16 cellular contexts compared by ENCODE assay signal in the genomic region with DNA sequence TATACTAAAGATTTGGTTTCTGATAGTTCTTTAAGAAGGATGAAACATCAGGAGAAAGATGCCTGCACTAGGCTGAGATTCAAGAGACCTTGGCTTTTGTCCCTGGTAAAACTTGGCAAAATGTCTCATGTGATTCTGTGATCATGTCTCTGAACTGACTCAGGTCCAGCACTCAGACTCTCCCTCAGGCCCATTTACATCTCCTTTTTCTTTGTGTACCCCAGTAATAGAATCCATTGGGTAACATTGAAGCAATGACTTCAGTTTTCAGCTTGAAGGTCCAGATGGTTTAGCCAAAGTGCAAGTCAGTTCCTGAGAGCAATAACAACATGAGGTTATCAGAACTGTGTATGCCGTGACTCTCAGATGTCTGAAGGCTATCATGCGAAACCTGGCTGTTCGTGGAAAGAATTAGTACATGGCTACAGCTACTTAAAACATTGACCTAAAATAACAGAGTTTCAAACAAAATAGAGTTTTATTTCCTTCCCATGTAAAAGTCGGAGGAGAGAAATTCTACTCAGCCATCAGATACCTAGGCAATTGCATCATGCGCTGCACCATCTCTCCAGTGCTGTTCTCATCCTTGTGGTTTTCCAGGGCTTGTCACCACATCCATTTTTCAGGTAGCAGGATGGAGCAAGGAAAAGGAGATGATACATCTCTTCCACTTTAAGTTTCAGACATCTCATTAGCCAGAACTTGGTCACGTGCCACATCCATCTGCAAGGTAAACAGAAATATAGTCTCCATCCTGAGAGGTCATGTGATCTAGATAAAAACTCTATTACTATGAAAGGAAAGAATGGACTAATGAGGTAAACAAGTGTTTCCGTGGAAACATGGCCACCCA.
DNase-seq lines count a peak whose midpoint lies in the region; ATAC-seq and TF ChIP-seq lines count a peak whose summit lies in the region.
"Had no signal": no experiment of that assay in that cellular context is flagged by ENCODE, and none has a peak within 500 bp of the region (broad histone marks: within the 10 kb centered on the region; RNA-seq: fewer than 3 reads in every experiment).

No MANE protein-coding gene starts in this region.

- peak overlapping the region; percentile 64 for H3K27ac Mint-ChIP-seq in HFFc6
- H3K27ac Mint-ChIP-seq: B cell, endodermal cell had no signal

- no peaks in the 10 kb centered on the region for H3K36me3 ChIP-seq in ACC112 (ENCODE audit: insufficient read depth, low read length)
- H3K36me3 ChIP-seq: lower lobe of right lung had no signal

- H3K4me1 ChIP-seq in ACC112 (ENCODE audit: control insufficient read depth, insufficient read depth, low read length, unreplicated experiment): peaks cover 13% of the 10 kb centered on the region
- H3K4me1 ChIP-seq: lower lobe of right lung had no signal

- TF ChIP-seq CTCF in HFFc6 (IDR thresholded peaks at IDR 0.05) (no peak), fibroblast of pulmonary artery (IDR thresholded peaks at IDR 0.05; ENCODE audit: low read length, missing control alignments) (no peak)

- ATAC-seq in GM18868 (IDR thresholded peaks at IDR 0.05; ENCODE audit: unreplicated experiment): no peak
- ATAC-seq in GM21723 (IDR thresholded peaks at IDR 0.05; ENCODE audit: unreplicated experiment): no peak
- ATAC-seq: activated T-cell treated with anti-CD3 and anti-CD28 coated beads, Interleukin-2, amount 50 U/mL, for 4 hours; lower lobe of right lung had no signal

- H3K79me2 ChIP-seq in ACC112 (ENCODE audit: control insufficient read depth, insufficient read depth, low read length, unreplicated experiment): no peaks in the 10 kb centered on the region

- DNase-seq in HFFc6 (peak; percentile 53), NCI-H748 treated with DMSO at 0.1 percent for 48 hours (lab: John Stamatoyannopoulos, UW) (peak; percentile 85), fibroblast of pulmonary artery (ENCODE audit: low read depth) (peak; percentile 46), activated T-cell treated with anti-CD3 and anti-CD28 coated beads for 4 hours (no peak), KG1 (lab: John Stamatoyannopoulos, UW) (no peak)
- DNase-seq: activated CD4-positive, alpha-beta T cell treated with anti-CD3 and anti-CD28 coated beads for 1 hour; activated T-cell treated with anti-CD3 and anti-CD28 coated beads, Interleukin-2, amount 50 U/mL, for 4 hours; amniotic stem cell; endodermal cell; GF-D8; lower lobe of right lung; occipital lobe had no signal

- no peak overlapping the region for H3K27ac ChIP-seq in ACC112 (ENCODE audit: low read depth, low read length)
- H3K27ac ChIP-seq: lower lobe of right lung had no signal

- H3K4me1 Mint-ChIP-seq in HFFc6 (ENCODE audit: low read depth): peaks cover 68% of the 10 kb centered on the region
- H3K4me1 Mint-ChIP-seq: B cell had no signal

- H3K27me3 Mint-ChIP-seq in HFFc6 (ENCODE audit: insufficient read depth): no peaks in the 10 kb centered on the region; the same call in 1 of the 2 replicates
- H3K27me3 Mint-ChIP-seq: B cell had no signal

- H2AFZ ChIP-seq in ACC112 (ENCODE audit: low read length, unreplicated experiment): peak overlapping the region; percentile 5

- H3K4me3 ChIP-seq in ACC112 (ENCODE audit: low read depth, low read length): no peak overlapping the region
- no peak overlapping the region for H3K4me3 ChIP-seq in fibroblast of pulmonary artery (replicated peaks; ENCODE audit: low read depth, low read length)
- H3K4me3 ChIP-seq: lower lobe of right lung had no signal

- H3K27me3 ChIP-seq in ACC112 (ENCODE audit: insufficient read depth, low read length): no peaks in the 10 kb centered on the region

- no peak overlapping the region; the same call in 1 of the 2 replicates for H3K4me3 Mint-ChIP-seq in HFFc6
- H3K4me3 Mint-ChIP-seq: activated T-cell treated with anti-CD3 and anti-CD28 coated beads, Interleukin-2, amount 50 U/mL, for 4 hours; B cell; endodermal cell had no signal

- no peaks in the 10 kb centered on the region for H3K36me3 Mint-ChIP-seq in HFFc6 (ENCODE audit: low read depth)

- H3K9me3 Mint-ChIP-seq in HFFc6: no peaks in the 10 kb centered on the region
- H3K9me3 Mint-ChIP-seq: activated T-cell treated with anti-CD3 and anti-CD28 coated beads, Interleukin-2, amount 50 U/mL, for 4 hours; endodermal cell had no signal

Comparison
In these comparisons a context has a peak if more than half of its experiments do, and no peak if none do; other contexts are left out.
1. DNase-seq: peak in HFFc6 (single experiment), NCI-H748 treated with DMSO at 0.1 percent for 48 hours (single experiment) and fibroblast of pulmonary artery (single experiment); none in activated T-cell treated with anti-CD3 and anti-CD28 coated beads for 4 hours (single experiment) and KG1 (single experiment).